Comparison of ENCODE assay signal across 16 cellular contexts in the genomic region with DNA sequence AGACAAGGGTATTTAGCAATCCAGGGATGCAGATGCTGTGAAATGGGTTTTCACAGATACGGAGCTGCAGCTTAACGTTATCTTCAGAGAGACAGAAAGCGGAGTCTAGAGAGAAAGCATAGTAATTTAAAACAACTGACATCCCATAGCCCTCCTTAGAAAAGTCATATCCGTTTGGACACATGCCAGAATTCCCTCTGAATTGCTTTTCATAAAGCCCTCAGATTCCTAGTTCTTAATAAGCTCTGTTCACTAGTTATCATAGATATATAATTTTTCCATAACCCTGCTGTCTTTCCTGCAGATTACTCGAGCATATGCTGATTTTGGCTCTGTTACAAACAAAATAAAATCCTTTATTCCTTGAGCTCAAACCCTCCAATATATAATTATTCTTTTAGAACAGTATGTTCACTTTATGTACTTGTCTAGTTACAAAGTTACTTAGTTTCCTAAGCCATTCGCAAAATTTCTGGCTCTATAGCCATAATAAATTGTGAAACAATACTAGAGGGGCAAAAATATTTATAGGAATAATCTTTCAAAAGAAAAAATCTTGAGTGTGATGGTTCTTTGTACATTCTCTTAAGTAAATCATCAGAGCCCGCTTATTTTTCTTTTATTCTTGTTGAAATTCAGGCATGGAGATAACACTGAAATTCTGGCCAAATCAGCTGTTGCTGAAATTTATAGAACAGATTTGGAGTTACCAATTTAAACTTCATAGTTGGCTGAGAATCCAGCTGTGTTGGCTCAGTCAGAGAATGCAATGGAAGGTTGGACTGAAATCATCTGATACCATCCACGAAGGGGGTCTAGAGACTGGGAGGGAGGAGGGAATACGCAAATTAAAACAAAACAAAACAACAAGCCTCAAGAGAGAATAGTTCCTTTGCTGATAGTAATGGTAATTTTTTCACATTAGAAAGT.
DNase-seq lines count a peak whose midpoint lies in the region; ATAC-seq lines count a peak whose summit lies in the region.
"Had no signal": no experiment of that assay in that cellular context is flagged by ENCODE, and none has a peak within 500 bp of the region (broad histone marks: within the 10 kb centered on the region; RNA-seq: fewer than 3 reads in every experiment).

No MANE protein-coding gene starts in this region.

- H3K36me3 ChIP-seq in adipocyte (ENCODE audit: control insufficient read depth, insufficient read depth, low read length, severe bottlenecking) = no peaks in the 10 kb centered on the region
- H3K36me3 ChIP-seq: lower lobe of right lung, right lobe of liver, tibial nerve had no signal

- ATAC-seq in left ventricle myocardium superior (peak; percentile 24), GM18870 (IDR thresholded peaks at IDR 0.05; ENCODE audit: unreplicated experiment) (no peak), GM18520 (IDR thresholded peaks at IDR 0.05; ENCODE audit: unreplicated experiment) (no peak)
- ATAC-seq: GM23338; lower lobe of right lung; natural killer cell treated with Interleukin-12 subunit alpha and Interleukin-12 subunit beta and Interleukin-15 and Interleukin-18, amount 100 ng/mL, for 72 hours; right lobe of liver had no signal

- peak overlapping the region; percentile 25 for H3K4me3 ChIP-seq in adipocyte (ENCODE audit: low read length)
- H3K4me3 ChIP-seq: GM23338, lower lobe of right lung, right lobe of liver, tibial nerve had no signal

- intact Hi-C loops in left ventricle myocardium superior (cut with micrococcal nuclease) (no loop called here), cardiac septum (cut with DNase I) (no loop called here)

- DNase-seq in left ventricle myocardium superior (no peak), cardiac septum (ENCODE audit: low spot score) (no peak), adipocyte (ENCODE audit: low read depth) (no peak), glomerular visceral epithelial cell (ENCODE audit: extremely low spot score) (peak; percentile 6), NCI-H2029 treated with DMSO at 0.1 percent for 48 hours (lab: John Stamatoyannopoulos, UW) (no peak), kidney glomerular epithelial cell (lab: John Stamatoyannopoulos, UW) (no peak)
- DNase-seq: activated T-cell treated with anti-CD3 and anti-CD28 coated beads, Interleukin-2, amount 50 U/mL, for 24 hours; lower lobe of right lung; right lobe of liver; SIG-M5; stimulated activated CD4-positive, alpha-beta T cell treated with anti-CD3 and anti-CD28 coated beads, Interleukin-4, amount 100 ng/mL, for 4 hours had no signal

- peak overlapping the region; percentile 77 for H3K9ac ChIP-seq in adipocyte (ENCODE audit: low read length)

- no peaks in the 10 kb centered on the region for H3K9me3 ChIP-seq in adipocyte (ENCODE audit: control insufficient read depth, low read length)
- H3K9me3 ChIP-seq: lower lobe of right lung, right lobe of liver, tibial nerve had no signal

- H3K27me3 ChIP-seq in adipocyte (replicated peaks; ENCODE audit: control insufficient read depth, insufficient read depth, low read length) = no peaks in the 10 kb centered on the region
- H3K27me3 ChIP-seq: right lobe of liver, tibial nerve had no signal

- peaks cover 46% of the 10 kb centered on the region for H3K4me1 ChIP-seq in adipocyte (ENCODE audit: control insufficient read depth, insufficient read depth, low read length)
- H3K4me1 ChIP-seq: lower lobe of right lung, right lobe of liver had no signal
